ENCODE assay signal across 22 cellular contexts in the genomic region with DNA sequence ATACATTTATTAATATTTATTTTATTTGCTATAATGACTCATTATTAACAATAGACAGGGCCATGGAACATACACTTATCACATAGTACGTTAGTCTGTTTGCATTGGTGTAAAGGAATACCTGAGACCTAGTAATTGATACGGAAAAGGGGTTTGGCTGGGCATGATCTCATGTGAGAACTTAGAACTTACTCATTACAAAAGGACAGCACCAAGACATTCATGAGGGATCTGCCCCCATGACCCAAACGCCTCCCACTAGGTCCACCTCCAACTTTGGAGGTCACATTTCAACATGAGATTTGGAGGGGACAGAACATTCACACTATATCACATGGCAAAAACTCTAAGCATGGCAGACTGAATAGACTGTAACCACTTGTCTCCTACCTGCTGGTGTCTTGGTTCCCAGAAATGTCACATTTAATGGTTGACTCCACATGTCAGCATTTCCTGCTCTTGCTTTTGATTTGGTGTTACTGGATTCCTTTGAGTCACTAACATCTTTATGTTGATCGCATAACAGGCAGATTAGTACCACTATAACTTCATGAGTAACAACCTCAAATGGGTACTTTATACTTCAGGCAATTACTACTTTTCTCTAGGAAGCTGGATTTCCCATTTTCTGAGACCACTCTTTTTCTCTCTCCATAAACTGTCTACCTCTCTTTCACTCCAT. TPM values are rescaled to one million over a fixed set of nuclear protein-coding genes. Genes with fewer than 3 reads are reported as not detected.
DNase-seq lines count a peak whose midpoint lies in the region; ATAC-seq and FAIRE-seq lines count a peak whose summit lies in the region.
"Had no signal": no experiment of that assay in that cellular context is flagged by ENCODE, and none has a peak within 500 bp of the region (broad histone marks: within the 10 kb centered on the region; RNA-seq: fewer than 3 reads in every experiment).

No MANE protein-coding gene starts in this region.

- no peaks in the 10 kb centered on the region for H3K9me3 Mint-ChIP-seq in stimulated activated naive CD8-positive, alpha-beta T cell treated with anti-CD3 and anti-CD28 coated beads, Interleukin-15, amount 100 ng/mL, for 72 hours
- H3K9me3 Mint-ChIP-seq: HFFc6 had no signal

- WGBS in esophagus, 2 donors, result 76 to 85% methylated on average over 4 of the region's 4 CpGs

- ATAC-seq in stimulated activated naive CD8-positive, alpha-beta T cell treated with anti-CD3 and anti-CD28 coated beads, Interleukin-15, amount 100 ng/mL, for 72 hours, result peak; percentile 42
- no peak for ATAC-seq in stimulated activated naive CD8-positive, alpha-beta T cell treated with anti-CD3 and anti-CD28 coated beads, Interleukin-15, Interleukin-2, amounts not matched to agents 100 U/mL and 50 U/mL, for 24 hours

- H3K4me1 ChIP-seq in esophagus (ENCODE audit: control insufficient read depth in 2 of 2, insufficient read depth in 2 of 2, low read length in 1 of 2), result no peaks in the 10 kb centered on the region
- H3K4me1 ChIP-seq: SJCRH30 had no signal

- no peak for FAIRE-seq in RCC 7860 (lab: Jason Lieb, UNC)

- H3K27ac ChIP-seq in esophagus (ENCODE audit: low read depth in 2 of 2, low read length in 1 of 2), result peak overlapping the region; percentile 26 to 48
- H3K27ac ChIP-seq: C4-2B, RWPE1, SJCRH30 had no signal

- H3K4me3 Mint-ChIP-seq in stimulated activated naive CD8-positive, alpha-beta T cell treated with anti-CD3 and anti-CD28 coated beads, Interleukin-15, amount 100 ng/mL, for 72 hours, result no peak overlapping the region
- H3K4me3 Mint-ChIP-seq: HFFc6 had no signal

- H3K4me3 ChIP-seq in esophagus (ENCODE audit: low read depth in 1 of 2, low read length in 2 of 2), result no peak overlapping the region
- H3K4me3 ChIP-seq: SJCRH30 had no signal

- H3K27me3 Mint-ChIP-seq in stimulated activated naive CD8-positive, alpha-beta T cell treated with anti-CD3 and anti-CD28 coated beads, Interleukin-15, amount 100 ng/mL, for 72 hours, result peaks cover 20% of the 10 kb centered on the region

- H3K4me1 Mint-ChIP-seq in stimulated activated naive CD8-positive, alpha-beta T cell treated with anti-CD3 and anti-CD28 coated beads, Interleukin-15, amount 100 ng/mL, for 72 hours, result no peaks in the 10 kb centered on the region

- no peaks in the 10 kb centered on the region for H3K36me3 ChIP-seq in esophagus (ENCODE audit: control insufficient read depth in 2 of 2, insufficient read depth in 2 of 2, low read length in 1 of 2)
- H3K36me3 ChIP-seq: SJCRH30 had no signal

- DNase-seq in stimulated activated naive CD8-positive, alpha-beta T cell treated with anti-CD3 and anti-CD28 coated beads, Interleukin-15, amount 100 ng/mL, for 72 hours, result no peak
- DNase-seq in stimulated activated naive CD8-positive, alpha-beta T cell treated with anti-CD3 and anti-CD28 coated beads, Interleukin-15, Interleukin-2, amounts not matched to agents 100 U/mL and 50 U/mL, for 24 hours, result no peak
- peak; percentile 37 for DNase-seq in RCC 7860 (ENCODE audit: low spot score)
- DNase-seq in NCI-H2107 treated with DMSO at 0.1 percent for 48 hours (lab: John Stamatoyannopoulos, UW; ENCODE audit: unreplicated experiment), result no peak
- DNase-seq in NCI-H2081 treated with DMSO at 0.1 percent for 48 hours (lab: John Stamatoyannopoulos, UW), result no peak
- no peak for DNase-seq in 8988T
- DNase-seq: ACHN, AML-193, DMS79, H7, HFFc6, MM.1S, NCI-H1092, NCI-H1436 treated with DMSO at 0.1 percent for 48 hours, NCI-H2029 treated with DMSO at 0.1 percent for 48 hours, NCI-H510A, NCI-H774, OCI-M1, SJCRH30 had no signal

- no peaks in the 10 kb centered on the region for H3K27me3 ChIP-seq in esophagus (ENCODE audit: control insufficient read depth in 1 of 2, insufficient read depth in 2 of 2, low read length in 2 of 2)
- H3K27me3 ChIP-seq: SJCRH30 had no signal

- no peaks in the 10 kb centered on the region for H3K9me3 ChIP-seq in esophagus (ENCODE audit: control insufficient read depth in 2 of 2, insufficient read depth in 1 of 2, low read depth in 1 of 2, low read length in 1 of 2)
- H3K9me3 ChIP-seq: SJCRH30 had no signal

- no peak overlapping the region for H3K27ac Mint-ChIP-seq in stimulated activated naive CD8-positive, alpha-beta T cell treated with anti-CD3 and anti-CD28 coated beads, Interleukin-15, amount 100 ng/mL, for 72 hours
- H3K27ac Mint-ChIP-seq: HFFc6 had no signal

RNA-seq across cellular contexts. Expression of gene C1orf116, which starts 3.5 kb away (rescaled TPM):
- polyA plus RNA-seq in esophagus, result 10 to 100 TPM; 72.9 to 85.8 TPM

RNA-seq across cellular contexts. Expression of gene YOD1, which starts 15.0 kb away (rescaled TPM):
- polyA plus RNA-seq in esophagus, result 10 to 100 TPM; 13.9 to 39.4 TPM

RNA-seq across cellular contexts. Expression of gene PFKFB2, which starts 17.1 kb away (rescaled TPM):
- polyA plus RNA-seq in esophagus, result 1 to 10 TPM; 4.7 to 8.3 TPM

RNA-seq across cellular contexts. Expression of gene C4BPB, which starts 52.6 kb away (rescaled TPM):
- under 1 TPM in 1 of 2 donors, not detected in 1; 0.08 TPM for polyA plus RNA-seq in esophagus
